1 cellular context compared by ENCODE assay signal in the genomic region with DNA sequence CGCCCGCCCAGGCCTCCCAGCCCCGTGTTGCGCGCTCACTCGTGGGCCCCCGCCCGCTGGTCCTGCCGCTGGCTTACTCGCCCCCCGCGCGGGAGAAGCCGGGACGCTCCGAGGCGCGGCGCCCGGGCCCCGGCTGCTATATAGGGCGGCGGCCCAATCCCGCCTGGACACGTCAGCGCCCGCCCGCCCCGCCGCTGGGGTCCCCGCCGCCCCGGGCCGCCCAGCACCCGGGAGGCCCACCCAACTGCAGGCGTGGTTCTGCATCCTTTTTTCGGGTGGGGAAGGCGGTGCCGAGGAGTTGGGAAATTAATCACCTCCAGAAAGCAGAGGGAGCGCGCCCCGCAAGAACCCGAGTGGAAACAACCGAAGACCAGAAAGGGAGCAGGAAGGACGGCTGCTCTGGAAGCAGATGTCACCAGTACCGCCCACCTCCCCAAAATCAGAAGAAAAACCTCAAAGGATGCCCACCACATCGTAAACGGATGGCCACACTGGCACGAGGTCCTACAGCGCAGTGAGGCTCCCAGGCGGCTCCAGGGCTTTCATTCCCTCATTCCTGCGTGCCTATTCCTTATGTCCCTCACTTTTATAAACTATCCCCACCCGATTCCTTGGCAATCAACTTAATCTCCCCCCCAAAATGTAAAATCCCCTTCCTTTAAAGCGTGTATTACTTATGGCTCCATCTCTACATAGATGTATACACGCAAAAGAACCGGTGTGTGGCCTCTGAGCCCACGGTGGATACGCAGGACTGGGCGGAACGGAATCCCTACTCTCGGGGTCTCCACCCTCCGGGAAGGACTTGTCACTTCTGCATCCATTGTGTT.
TF ChIP-seq lines count a peak whose summit lies in the region.

No MANE protein-coding gene starts in this region.

TF ChIP-seq in K562, 482 proteins besides CTCF, POLR2A, EP300 and RAD21:
- no peak for TF ChIP-seq HNRNPUL1 (IDR thresholded peaks at IDR 0.05; ENCODE audit: low read length)
- TF ChIP-seq ETV1 (tag; conservative IDR thresholded peaks at IDR 0.05; ENCODE audit: low read depth), result no peak
- TF ChIP-seq NFIX (CRISPR knock-in tag; IDR thresholded peaks at IDR 0.05; ENCODE audit: low read depth), result no peak
- TF ChIP-seq, protein P1, sequence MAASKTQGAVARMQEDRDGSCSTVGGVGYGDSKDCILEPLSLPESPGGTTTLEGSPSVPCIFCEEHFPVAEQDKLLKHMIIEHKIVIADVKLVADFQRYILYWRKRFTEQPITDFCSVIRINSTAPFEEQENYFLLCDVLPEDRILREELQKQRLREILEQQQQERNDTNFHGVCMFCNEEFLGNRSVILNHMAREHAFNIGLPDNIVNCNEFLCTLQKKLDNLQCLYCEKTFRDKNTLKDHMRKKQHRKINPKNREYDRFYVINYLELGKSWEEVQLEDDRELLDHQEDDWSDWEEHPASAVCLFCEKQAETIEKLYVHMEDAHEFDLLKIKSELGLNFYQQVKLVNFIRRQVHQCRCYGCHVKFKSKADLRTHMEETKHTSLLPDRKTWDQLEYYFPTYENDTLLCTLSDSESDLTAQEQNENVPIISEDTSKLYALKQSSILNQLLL (CRISPR knock-in tag; IDR thresholded peaks at IDR 0.05; ENCODE audit: borderline replicate concordance), result no peak
- TF ChIP-seq DACH1 (IDR thresholded peaks at IDR 0.05; ENCODE audit: partially characterized antibody), result no peak
- TF ChIP-seq POLR2G (IDR thresholded peaks at IDR 0.05; ENCODE audit: low read depth, low read length), result peak; percentile 66; the same call in 1 of the 2 replicates
- TF ChIP-seq TBP (optimal IDR thresholded peaks at IDR 0.05; ENCODE audit: low read depth, low read length), result peak; percentile 40
- TF ChIP-seq HDAC2 (IDR thresholded peaks at IDR 0.05), result no peak
- TF ChIP-seq NR3C1 (CRISPR knock-in tag; IDR thresholded peaks at IDR 0.05), result no peak
- TF ChIP-seq RBFOX2 (IDR thresholded peaks at IDR 0.05; ENCODE audit: low read depth, low read length), result peak; percentile 8; the same call in 1 of the 2 replicates
- no peak for TF ChIP-seq ZNF217 (CRISPR knock-in tag; IDR thresholded peaks at IDR 0.05)
- TF ChIP-seq, protein P2, sequence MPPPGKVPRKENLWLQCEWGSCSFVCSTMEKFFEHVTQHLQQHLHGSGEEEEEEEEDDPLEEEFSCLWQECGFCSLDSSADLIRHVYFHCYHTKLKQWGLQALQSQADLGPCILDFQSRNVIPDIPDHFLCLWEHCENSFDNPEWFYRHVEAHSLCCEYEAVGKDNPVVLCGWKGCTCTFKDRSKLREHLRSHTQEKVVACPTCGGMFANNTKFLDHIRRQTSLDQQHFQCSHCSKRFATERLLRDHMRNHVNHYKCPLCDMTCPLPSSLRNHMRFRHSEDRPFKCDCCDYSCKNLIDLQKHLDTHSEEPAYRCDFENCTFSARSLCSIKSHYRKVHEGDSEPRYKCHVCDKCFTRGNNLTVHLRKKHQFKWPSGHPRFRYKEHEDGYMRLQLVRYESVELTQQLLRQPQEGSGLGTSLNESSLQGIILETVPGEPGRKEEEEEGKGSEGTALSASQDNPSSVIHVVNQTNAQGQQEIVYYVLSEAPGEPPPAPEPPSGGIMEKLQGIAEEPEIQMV (tag; conservative IDR thresholded peaks at IDR 0.05; ENCODE audit: low read depth), result no peak
- TF ChIP-seq PHB (CRISPR knock-in tag; IDR thresholded peaks at IDR 0.05), result no peak
- TF ChIP-seq, protein P3, sequence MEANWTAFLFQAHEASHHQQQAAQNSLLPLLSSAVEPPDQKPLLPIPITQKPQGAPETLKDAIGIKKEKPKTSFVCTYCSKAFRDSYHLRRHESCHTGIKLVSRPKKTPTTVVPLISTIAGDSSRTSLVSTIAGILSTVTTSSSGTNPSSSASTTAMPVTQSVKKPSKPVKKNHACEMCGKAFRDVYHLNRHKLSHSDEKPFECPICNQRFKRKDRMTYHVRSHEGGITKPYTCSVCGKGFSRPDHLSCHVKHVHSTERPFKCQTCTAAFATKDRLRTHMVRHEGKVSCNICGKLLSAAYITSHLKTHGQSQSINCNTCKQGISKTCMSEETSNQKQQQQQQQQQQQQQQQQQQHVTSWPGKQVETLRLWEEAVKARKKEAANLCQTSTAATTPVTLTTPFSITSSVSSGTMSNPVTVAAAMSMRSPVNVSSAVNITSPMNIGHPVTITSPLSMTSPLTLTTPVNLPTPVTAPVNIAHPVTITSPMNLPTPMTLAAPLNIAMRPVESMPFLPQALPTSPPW (CRISPR knock-in tag; IDR thresholded peaks at IDR 0.05), result peak; percentile 45; the same call in 1 of the 2 replicates
- TF ChIP-seq, protein P4, sequence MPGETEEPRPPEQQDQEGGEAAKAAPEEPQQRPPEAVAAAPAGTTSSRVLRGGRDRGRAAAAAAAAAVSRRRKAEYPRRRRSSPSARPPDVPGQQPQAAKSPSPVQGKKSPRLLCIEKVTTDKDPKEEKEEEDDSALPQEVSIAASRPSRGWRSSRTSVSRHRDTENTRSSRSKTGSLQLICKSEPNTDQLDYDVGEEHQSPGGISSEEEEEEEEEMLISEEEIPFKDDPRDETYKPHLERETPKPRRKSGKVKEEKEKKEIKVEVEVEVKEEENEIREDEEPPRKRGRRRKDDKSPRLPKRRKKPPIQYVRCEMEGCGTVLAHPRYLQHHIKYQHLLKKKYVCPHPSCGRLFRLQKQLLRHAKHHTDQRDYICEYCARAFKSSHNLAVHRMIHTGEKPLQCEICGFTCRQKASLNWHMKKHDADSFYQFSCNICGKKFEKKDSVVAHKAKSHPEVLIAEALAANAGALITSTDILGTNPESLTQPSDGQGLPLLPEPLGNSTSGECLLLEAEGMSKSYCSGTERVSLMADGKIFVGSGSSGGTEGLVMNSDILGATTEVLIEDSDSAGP (CRISPR knock-in tag; IDR thresholded peaks at IDR 0.05), result no peak
- no peak for TF ChIP-seq DIDO1 (tag; IDR thresholded peaks at IDR 0.05; ENCODE audit: low read depth)
- no peak for TF ChIP-seq CEBPG (CRISPR knock-in tag; IDR thresholded peaks at IDR 0.05)
- TF ChIP-seq CEBPG (tag; conservative IDR thresholded peaks at IDR 0.05 in 1 of 2, IDR thresholded peaks at IDR 0.05 in 1 of 2), result no peak
- no peak for TF ChIP-seq POLR2AphosphoS5 (IDR thresholded peaks at IDR 0.05; ENCODE audit: control insufficient read depth, insufficient read depth, low read depth, low read length)
- TF ChIP-seq GTF2F1 (IDR thresholded peaks at IDR 0.05; ENCODE audit: low read depth, low read length), result no peak
- no peak for TF ChIP-seq HMG20B (CRISPR knock-in tag; IDR thresholded peaks at IDR 0.05)
- no peak for TF ChIP-seq SMARCA5 (IDR thresholded peaks at IDR 0.05)
- TF ChIP-seq, protein P5, sequence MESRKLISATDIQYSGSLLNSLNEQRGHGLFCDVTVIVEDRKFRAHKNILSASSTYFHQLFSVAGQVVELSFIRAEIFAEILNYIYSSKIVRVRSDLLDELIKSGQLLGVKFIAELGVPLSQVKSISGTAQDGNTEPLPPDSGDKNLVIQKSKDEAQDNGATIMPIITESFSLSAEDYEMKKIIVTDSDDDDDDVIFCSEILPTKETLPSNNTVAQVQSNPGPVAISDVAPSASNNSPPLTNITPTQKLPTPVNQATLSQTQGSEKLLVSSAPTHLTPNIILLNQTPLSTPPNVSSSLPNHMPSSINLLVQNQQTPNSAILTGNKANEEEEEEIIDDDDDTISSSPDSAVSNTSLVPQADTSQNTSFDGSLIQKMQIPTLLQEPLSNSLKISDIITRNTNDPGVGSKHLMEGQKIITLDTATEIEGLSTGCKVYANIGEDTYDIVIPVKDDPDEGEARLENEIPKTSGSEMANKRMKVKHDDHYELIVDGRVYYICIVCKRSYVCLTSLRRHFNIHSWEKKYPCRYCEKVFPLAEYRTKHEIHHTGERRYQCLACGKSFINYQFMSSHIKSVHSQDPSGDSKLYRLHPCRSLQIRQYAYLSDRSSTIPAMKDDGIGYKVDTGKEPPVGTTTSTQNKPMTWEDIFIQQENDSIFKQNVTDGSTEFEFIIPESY (CRISPR knock-in tag; IDR thresholded peaks at IDR 0.05), result no peak
- TF ChIP-seq, protein P6, sequence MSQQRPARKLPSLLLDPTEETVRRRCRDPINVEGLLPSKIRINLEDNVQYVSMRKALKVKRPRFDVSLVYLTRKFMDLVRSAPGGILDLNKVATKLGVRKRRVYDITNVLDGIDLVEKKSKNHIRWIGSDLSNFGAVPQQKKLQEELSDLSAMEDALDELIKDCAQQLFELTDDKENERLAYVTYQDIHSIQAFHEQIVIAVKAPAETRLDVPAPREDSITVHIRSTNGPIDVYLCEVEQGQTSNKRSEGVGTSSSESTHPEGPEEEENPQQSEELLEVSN (IDR thresholded peaks at IDR 0.05; ENCODE audit: borderline replicate concordance in 1 of 2, extremely low read depth in 1 of 2, insufficient read depth in 1 of 2, insufficient read length in 1 of 2, low read depth in 1 of 2, low read length in 1 of 2, poor library complexity in 1 of 2, severe bottlenecking in 1 of 2), result peak in 1 of 2 experiments; percentile 26
- no peak for TF ChIP-seq CBFA2T3 (IDR thresholded peaks at IDR 0.05)
- peak; percentile 23; the same call in 1 of the 2 replicates for TF ChIP-seq ZBTB7A (IDR thresholded peaks at IDR 0.05; ENCODE audit: borderline replicate concordance, control insufficient read depth, low read depth, low read length)
- peak; percentile 10; the same call in 1 of the 2 replicates for TF ChIP-seq PHF8 (IDR thresholded peaks at IDR 0.05; ENCODE audit: borderline replicate concordance, low read length)
- no peak for TF ChIP-seq ZKSCAN1 (IDR thresholded peaks at IDR 0.05; ENCODE audit: low read depth, low read length)
- no peak for TF ChIP-seq C11orf30 (IDR thresholded peaks at IDR 0.05; ENCODE audit: low read depth)
- no peak for TF ChIP-seq ZNF124 (CRISPR knock-in tag; IDR thresholded peaks at IDR 0.05)
- no peak for TF ChIP-seq CHD2 (IDR thresholded peaks at IDR 0.05; ENCODE audit: low read depth, low read length)
- TF ChIP-seq DMBX1 (CRISPR knock-in tag; IDR thresholded peaks at IDR 0.05; ENCODE audit: borderline replicate concordance), result no peak
- no peak for TF ChIP-seq CHD4 (IDR thresholded peaks at IDR 0.05; ENCODE audit: insufficient read depth, insufficient replicate concordance, low read depth, low read length, poor library complexity, severe bottlenecking)
